In the genomic region with DNA sequence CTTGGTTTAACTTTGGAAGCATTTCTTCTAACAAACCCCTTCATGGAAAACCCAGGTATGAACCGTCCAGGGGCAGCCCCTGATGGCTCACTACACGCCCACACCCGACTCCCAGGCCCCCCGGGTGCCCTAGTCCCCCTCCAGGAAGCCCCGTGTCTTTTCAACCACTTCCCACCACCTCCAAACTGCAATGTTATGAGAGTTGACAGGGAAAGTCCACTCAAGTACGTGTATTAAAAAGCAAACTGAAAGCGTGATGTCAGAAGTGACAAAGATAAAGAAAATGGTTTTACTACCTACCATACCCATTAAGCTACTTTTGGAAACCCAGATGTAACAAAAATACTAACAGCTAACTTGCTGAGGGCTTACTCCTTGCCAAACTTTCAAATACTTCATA, we compare ENCODE assay signal across 11 cellular contexts.
DNase-seq lines count a peak whose midpoint lies in the region; ATAC-seq and TF ChIP-seq lines count a peak whose summit lies in the region.
"Had no signal": no experiment of that assay in that cellular context is flagged by ENCODE, and none has a peak within 500 bp of the region (broad histone marks: within the 10 kb centered on the region; RNA-seq: fewer than 3 reads in every experiment).

No MANE protein-coding gene starts in this region.

- peaks cover 0 to 9% of the 10 kb centered on the region in 2 donors for H3K9me3 Mint-ChIP-seq in effector memory CD8-positive, alpha-beta T cell

- H3K36me3 ChIP-seq in tibial artery, result no peaks in the 10 kb centered on the region
- H3K36me3 ChIP-seq: ascending aorta had no signal

- H3K4me3 Mint-ChIP-seq in effector memory CD8-positive, alpha-beta T cell, result no peak overlapping the region

- H3K27ac ChIP-seq in tibial artery, result no peak overlapping the region
- H3K27ac ChIP-seq: ascending aorta had no signal

- H3K27me3 ChIP-seq in tibial artery, result no peaks in the 10 kb centered on the region
- H3K27me3 ChIP-seq: ascending aorta had no signal

- H3K4me1 Mint-ChIP-seq in effector memory CD8-positive, alpha-beta T cell (ENCODE audit: low read depth in 2 of 2), result no peaks in the 10 kb centered on the region

- H3K27ac Mint-ChIP-seq in effector memory CD8-positive, alpha-beta T cell, result no peak overlapping the region

- ATAC-seq in GM21825 (IDR thresholded peaks at IDR 0.05; ENCODE audit: unreplicated experiment), result peak; percentile 63
- peak; percentile 86 for ATAC-seq in HG03439 (IDR thresholded peaks at IDR 0.05; ENCODE audit: unreplicated experiment)
- ATAC-seq in effector memory CD8-positive, alpha-beta T cell (replicated peaks), result no peak

- H3K27me3 Mint-ChIP-seq in effector memory CD8-positive, alpha-beta T cell, result no peaks in the 10 kb centered on the region

- no peaks in the 10 kb centered on the region for H3K36me3 Mint-ChIP-seq in effector memory CD8-positive, alpha-beta T cell (ENCODE audit: insufficient read depth)

- intact Hi-C loops in tibial artery (cut with DNase I; ENCODE audit: low total_unique reads), result no loop called here

- TF ChIP-seq CTCF in tibial artery (IDR thresholded peaks at IDR 0.05), result no peak

- H3K4me3 ChIP-seq in tibial artery, result peak overlapping the region; percentile 23 to 46
- H3K4me3 ChIP-seq: ascending aorta had no signal

- no peaks in the 10 kb centered on the region for H3K9me3 ChIP-seq in tibial artery
- H3K9me3 ChIP-seq: ascending aorta, SK-N-SH had no signal

- peak; percentile 3 for DNase-seq in stimulated activated CD4-positive, alpha-beta T cell treated with anti-CD3 and anti-CD28 coated beads, Interleukin-1b, Interleukin-23, amount 100 ng/mL, for 48 hours
- DNase-seq in stimulated activated CD4-positive, alpha-beta T cell treated with anti-CD3 and anti-CD28 coated beads, Interleukin-2, amount 100 ng/mL, for 24 hours, result no peak
- DNase-seq in tibial artery (no peak), NCI-H1092 treated with DMSO at 0.1 percent for 48 hours (lab: John Stamatoyannopoulos, UW) (no peak)
- DNase-seq in effector memory CD8-positive, alpha-beta T cell, result no peak
- DNase-seq in stimulated activated CD4-positive, alpha-beta T cell treated with anti-CD3 and anti-CD28 coated beads, Interleukin-4, amount 100 ng/mL, for 1 hour, result no peak
- DNase-seq: SK-N-SH; stimulated activated naive CD4-positive, alpha-beta T cell had no signal

- H3K4me1 ChIP-seq in tibial artery, result no peaks in the 10 kb centered on the region
- H3K4me1 ChIP-seq: ascending aorta had no signal
